Comparison of ENCODE assay signal across 9 cellular contexts in the genomic region with DNA sequence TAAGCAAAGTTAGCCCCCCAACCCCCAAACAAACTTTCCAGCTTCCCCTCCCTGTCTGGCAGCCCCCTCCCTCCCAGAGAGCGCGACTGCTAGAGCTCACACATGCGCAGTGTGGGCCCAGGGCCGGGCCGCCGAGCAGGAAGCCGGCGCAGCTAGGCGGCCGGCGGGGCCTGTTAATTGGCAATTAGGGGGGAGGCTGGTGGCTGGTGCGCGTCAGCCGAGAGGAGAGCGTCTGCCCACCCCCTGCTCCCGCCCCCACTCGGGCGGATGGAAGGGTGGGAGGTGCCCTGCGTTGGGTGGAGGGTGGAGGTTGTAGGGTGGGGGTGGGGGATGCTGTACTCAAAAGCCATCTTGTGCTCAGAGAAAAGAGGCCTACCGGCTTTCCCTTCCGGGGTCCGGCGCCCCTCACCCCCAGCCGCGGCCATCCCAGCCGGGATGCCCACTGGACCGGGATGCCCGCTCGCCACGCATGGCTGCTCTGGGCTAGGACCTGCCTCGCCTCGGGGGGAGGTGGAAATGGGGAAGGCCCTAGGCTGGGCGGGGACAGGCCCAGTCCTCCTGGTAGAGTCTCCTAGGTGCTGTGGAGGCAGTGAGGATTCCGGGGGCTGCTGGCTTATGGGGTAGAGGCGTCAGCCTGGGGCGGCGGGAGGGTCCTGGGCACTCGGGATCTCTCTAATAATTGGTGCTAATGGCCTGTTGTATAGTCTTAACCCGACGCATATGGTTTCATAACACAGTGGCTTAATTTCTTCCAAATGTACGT.
DNase-seq lines count a peak whose midpoint lies in the region; ATAC-seq and TF ChIP-seq lines count a peak whose summit lies in the region.
"Had no signal": no experiment of that assay in that cellular context is flagged by ENCODE, and none has a peak within 500 bp of the region (broad histone marks: within the 10 kb centered on the region; RNA-seq: fewer than 3 reads in every experiment).

No MANE protein-coding gene starts in this region.

- TF ChIP-seq CTCF in VCaP (conservative IDR thresholded peaks at IDR 0.05): 0 out of 2 replicates have a peak, but pooled peaks have one; percentile 2
- no peak for TF ChIP-seq CTCF in cardiac fibroblast (IDR thresholded peaks at IDR 0.05; ENCODE audit: low read depth, low read length)

- peak; percentile 80 for ATAC-seq in HG02885 (IDR thresholded peaks at IDR 0.05; ENCODE audit: poor library complexity, unreplicated experiment)

- H3K4me3 ChIP-seq in cardiac fibroblast (replicated peaks in 1 of 2; ENCODE audit: low read depth in 2 of 2, low read length in 2 of 2): peak overlapping the region; percentile 19 to 27
- H3K4me3 ChIP-seq: BLaER1 had no signal

- DNase-seq in NCI-H526 (lab: John Stamatoyannopoulos, UW) (peak; percentile 94 to 98), NCI-H526 treated with DMSO at 0.1 percent for 48 hours (lab: John Stamatoyannopoulos, UW) (no peak), NCI-H2081 (lab: John Stamatoyannopoulos, UW) (peak; percentile 91 to 92), cardiac fibroblast (ENCODE audit: low read depth in 2 of 2) (peak; percentile 17 to 31), kidney tubule cell (ENCODE audit: low spot score) (peak; percentile 97)
- DNase-seq in stimulated activated CD4-positive, alpha-beta T cell treated with anti-CD3 and anti-CD28 coated beads, Interleukin-2, amount 100 ng/mL, for 4 hours (ENCODE audit: low read depth): peak; percentile 66

- peak overlapping the region; percentile 97 for H3K27ac ChIP-seq in VCaP
- H3K27ac ChIP-seq: BLaER1 had no signal
